In the genomic region with DNA sequence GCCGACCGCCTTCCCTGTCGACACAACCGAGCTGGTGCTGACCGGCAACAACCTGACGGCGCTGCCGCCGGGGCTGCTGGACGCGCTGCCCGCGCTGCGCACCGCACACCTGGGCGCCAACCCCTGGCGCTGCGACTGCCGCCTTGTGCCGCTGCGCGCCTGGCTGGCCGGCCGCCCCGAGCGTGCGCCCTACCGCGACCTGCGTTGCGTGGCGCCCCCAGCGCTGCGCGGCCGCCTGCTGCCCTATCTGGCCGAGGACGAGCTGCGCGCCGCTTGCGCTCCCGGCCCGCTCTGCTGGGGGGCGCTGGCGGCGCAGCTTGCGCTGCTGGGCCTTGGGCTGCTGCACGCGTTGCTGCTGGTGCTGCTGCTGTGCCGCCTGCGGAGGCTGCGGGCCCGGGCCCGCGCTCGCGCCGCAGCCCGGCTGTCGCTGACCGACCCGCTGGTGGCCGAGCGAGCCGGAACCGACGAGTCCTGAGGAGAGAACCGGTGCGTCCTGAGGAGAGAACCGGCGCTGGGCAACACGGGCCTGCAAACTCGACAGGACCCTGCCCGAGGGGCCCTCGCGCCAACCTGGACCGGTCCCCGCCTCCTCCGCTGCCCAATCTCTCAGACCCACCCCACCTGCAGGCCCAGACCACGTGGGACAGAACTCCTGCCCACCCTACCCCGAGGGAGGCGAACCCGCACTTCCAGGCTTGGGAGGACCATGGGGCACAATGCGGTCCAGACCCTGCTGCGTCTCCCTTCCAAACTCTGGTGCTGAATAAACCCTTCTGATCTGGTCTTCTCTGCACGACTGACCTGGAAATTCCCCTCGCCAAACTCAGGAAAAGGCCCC, we compare ENCODE assay signal across 8 cellular contexts. TPM values are rescaled to one million over a fixed set of nuclear protein-coding genes. Genes with fewer than 3 reads are reported as not detected.
DNase-seq lines count a peak whose midpoint lies in the region; ATAC-seq and TF ChIP-seq lines count a peak whose summit lies in the region.

No MANE protein-coding gene starts in this region.

- TF ChIP-seq POLR2A in breast epithelium (IDR thresholded peaks at IDR 0.05) = no peak

- DNase-seq in breast epithelium (ENCODE audit: low spot score in 2 of 2) (no peak), mammary epithelial cell (no peak), left lobe of liver (ENCODE audit: low spot score) (no peak), upper lobe of right lung (no peak), activated gamma-delta T cell treated with Interleukin-2 at 50 U/mL for 16 hours (no peak), Karpas-422 (no peak)
- peak in 1 of 2 donors; percentile 63 for DNase-seq in activated naive CD4-positive, alpha-beta T cell treated with anti-CD3 and anti-CD28 coated beads, Interleukin-2, amount 50 U/mL, for 72 hours (ENCODE audit: low spot score in 2 of 2)

- H3K9me3 Mint-ChIP-seq in activated naive CD4-positive, alpha-beta T cell treated with anti-CD3 and anti-CD28 coated beads, Interleukin-2, amount 50 U/mL, for 72 hours = no peaks in the 10 kb centered on the region

- no peaks in the 10 kb centered on the region for H3K79me2 ChIP-seq in mammary epithelial cell (ENCODE audit: insufficient read depth, low read length)
- no peaks in the 10 kb centered on the region for H3K79me2 ChIP-seq in Karpas-422 (ENCODE audit: low read length)

- H3K9me2 ChIP-seq in Karpas-422 (replicated peaks; ENCODE audit: insufficient read depth, low read length) = no peaks in the 10 kb centered on the region

- no peaks in the 10 kb centered on the region for H3K36me3 Mint-ChIP-seq in activated naive CD4-positive, alpha-beta T cell treated with anti-CD3 and anti-CD28 coated beads, Interleukin-2, amount 50 U/mL, for 72 hours

- TF ChIP-seq CTCF in breast epithelium (IDR thresholded peaks at IDR 0.05) (peak in 1 of 3 donors; percentile 7), mammary epithelial cell (conservative IDR thresholded peaks at IDR 0.05 in 1 of 2, IDR thresholded peaks at IDR 0.05 in 1 of 2; ENCODE audit: extremely low read depth in 1 of 2, insufficient read depth in 1 of 2, low read depth in 1 of 2, low read length in 2 of 2) (no peak), upper lobe of right lung (IDR thresholded peaks at IDR 0.05) (no peak)

- no peak overlapping the region for H2AFZ ChIP-seq in mammary epithelial cell (ENCODE audit: low read depth, low read length)
- H2AFZ ChIP-seq in Karpas-422 (ENCODE audit: low read length) = no peak overlapping the region

- H4K20me1 ChIP-seq in mammary epithelial cell (ENCODE audit: insufficient read depth, low read length) = no peaks in the 10 kb centered on the region
- no peaks in the 10 kb centered on the region for H4K20me1 ChIP-seq in Karpas-422 (ENCODE audit: insufficient read depth, low read depth, low read length)

- CTCF ChIA-PET in mammary epithelial cell (lab: Charles Lee; ENCODE audit: low non-redundant PET) = no interaction called here

- H3K27me3 ChIP-seq in breast epithelium = no peaks in the 10 kb centered on the region
- H3K27me3 ChIP-seq in mammary epithelial cell (ENCODE audit: insufficient read depth, low read length) = no peaks in the 10 kb centered on the region
- peaks cover 10% of the 10 kb centered on the region for H3K27me3 ChIP-seq in upper lobe of right lung
- no peaks in the 10 kb centered on the region for H3K27me3 ChIP-seq in Karpas-422 (ENCODE audit: low read length)

- 80% methylated on average over 13 of the region's 88 CpGs for WGBS in mammary epithelial cell (ENCODE audit: low coverage, missing lambda C conversion rate)

- H3K9me3 ChIP-seq in breast epithelium (no peaks in the 10 kb centered on the region), mammary epithelial cell (replicated peaks; ENCODE audit: insufficient read depth, low read length) (peaks cover 2% of the 10 kb centered on the region), upper lobe of right lung (no peaks in the 10 kb centered on the region), Karpas-422 (ENCODE audit: low read length) (no peaks in the 10 kb centered on the region)

- peak; percentile 39 to 89 for ATAC-seq in activated naive CD4-positive, alpha-beta T cell treated with anti-CD3 and anti-CD28 coated beads, Interleukin-2, amount 50 U/mL, for 72 hours
- ATAC-seq in left lobe of liver (peak; percentile 37), upper lobe of right lung (peak; percentile 21), GM21526 (IDR thresholded peaks at IDR 0.05; ENCODE audit: low FRiP score, unreplicated experiment) (no peak)

- intact Hi-C loops in breast epithelium (cut with DNase I; ENCODE audit: low total_unique reads) (no loop called here), mammary epithelial cell (cut with micrococcal nuclease) (no loop called here), upper lobe of right lung (cut with DNase I) (no loop called here)

- H3K27ac Mint-ChIP-seq in activated naive CD4-positive, alpha-beta T cell treated with anti-CD3 and anti-CD28 coated beads, Interleukin-2, amount 50 U/mL, for 72 hours = no peak overlapping the region

- H3K4me3 ChIP-seq in breast epithelium = peak overlapping the region in 2 of 3 donors; percentile 3 to 43
- H3K4me3 ChIP-seq in mammary epithelial cell (replicated peaks in 1 of 3; ENCODE audit: insufficient read depth in 1 of 3, low read depth in 2 of 3, low read length in 3 of 3) = no peak overlapping the region
- no peak overlapping the region for H3K4me3 ChIP-seq in upper lobe of right lung
- no peak overlapping the region for H3K4me3 ChIP-seq in Karpas-422 (ENCODE audit: low read length)

- dilution Hi-C loops in mammary epithelial cell (cut with HindIII; ENCODE audit: low sequenced_read_pairs) = no loop called here

- H3K9ac ChIP-seq in mammary epithelial cell (ENCODE audit: insufficient read depth, low read length) (no peak overlapping the region), Karpas-422 (ENCODE audit: low read length) (no peak overlapping the region)

- H3K4me1 ChIP-seq in breast epithelium (no peaks in the 10 kb centered on the region), mammary epithelial cell (ENCODE audit: insufficient read depth, low read length) (no peaks in the 10 kb centered on the region), upper lobe of right lung (peaks cover 12% of the 10 kb centered on the region), Karpas-422 (ENCODE audit: low read length) (no peaks in the 10 kb centered on the region)

- H3K36me3 ChIP-seq in breast epithelium (no peaks in the 10 kb centered on the region), mammary epithelial cell (ENCODE audit: insufficient read depth, low read length) (no peaks in the 10 kb centered on the region), upper lobe of right lung (no peaks in the 10 kb centered on the region), Karpas-422 (ENCODE audit: insufficient read depth, low read length) (no peaks in the 10 kb centered on the region)

- no peak overlapping the region for H3K27ac ChIP-seq in breast epithelium
- H3K27ac ChIP-seq in mammary epithelial cell (ENCODE audit: insufficient read depth, low read depth, low read length) = no peak overlapping the region
- H3K27ac ChIP-seq in upper lobe of right lung = no peak overlapping the region
- no peak overlapping the region for H3K27ac ChIP-seq in Karpas-422 (ENCODE audit: low read length)

- no TSS peak for BruUV-seq in mammary epithelial cell (replicated peaks; lab: Mats Ljungman, UMichigan)

- H3K4me2 ChIP-seq in mammary epithelial cell (ENCODE audit: insufficient read depth, low read depth, low read length) (no peak overlapping the region), Karpas-422 (ENCODE audit: low read depth, low read length, poor library complexity, severe bottlenecking) (no peak overlapping the region)

- in situ Hi-C loops in mammary epithelial cell (cut with MboI; ENCODE audit: low sequenced_read_pairs in 2 of 2) = no loop called here

RNA-seq across cellular contexts. Expression of a gene that starts 0.9 kb away (rescaled TPM):
- total RNA-seq in breast epithelium = 1 to 10 TPM; 1.3 to 6.2 (median 2.9) TPM
- 1 to 10 TPM in 1 of 2 donors, under 1 TPM in 1; 0.21 to 1.5 TPM for total RNA-seq in mammary epithelial cell
- polyA plus RNA-seq in mammary epithelial cell = 0.76 TPM
- polyA minus RNA-seq in mammary epithelial cell = not detected
- total RNA-seq in activated naive CD4-positive, alpha-beta T cell treated with anti-CD3 and anti-CD28 coated beads, Interleukin-2, amount 50 U/mL, for 72 hours = not detected
- 0.75 TPM for total RNA-seq in left lobe of liver
- 1.3 TPM for total RNA-seq in upper lobe of right lung
- total RNA-seq in Karpas-422 (2014; rRNA removed; shearing (Covaris generic); ENCODE audit: low replicate concordance) = not detected in 2 replicates

RNA-seq across cellular contexts. Expression of a gene that starts 9.9 kb away (rescaled TPM):
- total RNA-seq in breast epithelium (10 to 100 TPM in 2 of 3 donors, 1 to 10 TPM in 1; 5.4 to 33.8 (median 18.4) TPM), mammary epithelial cell (10 to 100 TPM in 1 of 2 donors, 1 to 10 TPM in 1; 7.9 to 20.5 TPM), left lobe of liver (1.1 TPM), upper lobe of right lung (11.5 TPM)
- 6.5 TPM for polyA plus RNA-seq in mammary epithelial cell
- 29.6 TPM for polyA minus RNA-seq in mammary epithelial cell
- 1 to 10 TPM in 1 of 2 donors, under 1 TPM in 1; 0.41 to 1.2 TPM for total RNA-seq in activated naive CD4-positive, alpha-beta T cell treated with anti-CD3 and anti-CD28 coated beads, Interleukin-2, amount 50 U/mL, for 72 hours
- total RNA-seq in Karpas-422 (2014; rRNA removed; shearing (Covaris generic); ENCODE audit: low replicate concordance) = not detected in 2 replicates

RNA-seq across cellular contexts. Expression of a gene that starts 36.4 kb away (rescaled TPM):
- total RNA-seq in breast epithelium (1 to 10 TPM in 2 of 3 donors, under 1 TPM in 1; 0.96 to 9.2 (median 2.9) TPM), mammary epithelial cell (under 1 TPM in 1 of 2 donors, not detected in 1; 0.17 TPM), left lobe of liver (0.40 TPM), upper lobe of right lung (15.4 TPM)
- polyA plus RNA-seq in mammary epithelial cell = not detected
- polyA minus RNA-seq in mammary epithelial cell = not detected
- not detected for total RNA-seq in activated naive CD4-positive, alpha-beta T cell treated with anti-CD3 and anti-CD28 coated beads, Interleukin-2, amount 50 U/mL, for 72 hours
- total RNA-seq in Karpas-422 (2014; rRNA removed; shearing (Covaris generic); ENCODE audit: low replicate concordance) = not detected in 2 replicates

Comparison
In these comparisons a context has a peak if more than half of its experiments do, and no peak if none do; other contexts are left out.
1. H3K4me3 ChIP-seq: peak in breast epithelium (2 of 3); none in mammary epithelial cell (0 of 3), upper lobe of right lung (single experiment) and Karpas-422 (single experiment).